1 cellular context compared by ENCODE assay signal in the genomic region with DNA sequence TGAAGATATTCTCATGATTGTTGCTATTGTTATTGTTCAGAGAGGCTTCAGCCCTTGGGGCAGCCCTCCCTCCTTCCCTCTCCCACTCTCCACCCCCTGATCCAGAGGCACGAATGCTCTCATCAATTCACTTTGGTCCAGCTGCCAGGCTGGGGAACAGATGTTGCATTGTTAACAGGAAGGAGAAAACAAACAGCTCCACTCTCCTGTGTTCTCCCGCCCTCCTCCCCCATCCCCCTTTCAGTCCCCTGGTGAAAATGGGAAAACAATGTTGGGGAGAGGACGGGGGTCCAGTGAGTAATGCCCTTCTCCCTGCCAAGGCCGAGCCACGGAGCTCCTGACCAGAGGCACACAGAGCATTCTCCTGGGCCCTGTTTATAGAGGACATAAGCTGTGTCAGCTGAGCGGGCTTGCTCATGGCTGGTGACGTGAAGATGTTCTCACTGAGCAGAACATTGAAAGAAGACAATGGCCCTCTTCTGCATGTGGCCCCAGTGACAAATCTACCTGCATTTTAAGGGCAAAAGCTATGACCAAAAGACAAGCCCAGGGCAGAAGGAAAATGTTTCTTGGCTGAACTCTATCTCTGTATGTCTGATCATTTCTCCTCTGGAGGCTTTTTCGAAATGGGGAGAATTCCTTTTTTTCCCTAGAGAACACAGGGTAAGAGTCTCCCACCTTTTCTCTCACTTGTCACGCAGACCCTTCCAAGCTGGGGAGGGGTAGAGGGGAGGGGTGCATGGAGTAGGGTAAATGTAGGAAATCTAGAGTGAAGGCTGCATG.
TF ChIP-seq lines count a peak whose summit lies in the region.

No MANE protein-coding gene starts in this region.

TF ChIP-seq in HepG2, 621 proteins besides CTCF, POLR2A, EP300 and RAD21 (continued from another document and continues in another):
- TF ChIP-seq, protein P1, sequence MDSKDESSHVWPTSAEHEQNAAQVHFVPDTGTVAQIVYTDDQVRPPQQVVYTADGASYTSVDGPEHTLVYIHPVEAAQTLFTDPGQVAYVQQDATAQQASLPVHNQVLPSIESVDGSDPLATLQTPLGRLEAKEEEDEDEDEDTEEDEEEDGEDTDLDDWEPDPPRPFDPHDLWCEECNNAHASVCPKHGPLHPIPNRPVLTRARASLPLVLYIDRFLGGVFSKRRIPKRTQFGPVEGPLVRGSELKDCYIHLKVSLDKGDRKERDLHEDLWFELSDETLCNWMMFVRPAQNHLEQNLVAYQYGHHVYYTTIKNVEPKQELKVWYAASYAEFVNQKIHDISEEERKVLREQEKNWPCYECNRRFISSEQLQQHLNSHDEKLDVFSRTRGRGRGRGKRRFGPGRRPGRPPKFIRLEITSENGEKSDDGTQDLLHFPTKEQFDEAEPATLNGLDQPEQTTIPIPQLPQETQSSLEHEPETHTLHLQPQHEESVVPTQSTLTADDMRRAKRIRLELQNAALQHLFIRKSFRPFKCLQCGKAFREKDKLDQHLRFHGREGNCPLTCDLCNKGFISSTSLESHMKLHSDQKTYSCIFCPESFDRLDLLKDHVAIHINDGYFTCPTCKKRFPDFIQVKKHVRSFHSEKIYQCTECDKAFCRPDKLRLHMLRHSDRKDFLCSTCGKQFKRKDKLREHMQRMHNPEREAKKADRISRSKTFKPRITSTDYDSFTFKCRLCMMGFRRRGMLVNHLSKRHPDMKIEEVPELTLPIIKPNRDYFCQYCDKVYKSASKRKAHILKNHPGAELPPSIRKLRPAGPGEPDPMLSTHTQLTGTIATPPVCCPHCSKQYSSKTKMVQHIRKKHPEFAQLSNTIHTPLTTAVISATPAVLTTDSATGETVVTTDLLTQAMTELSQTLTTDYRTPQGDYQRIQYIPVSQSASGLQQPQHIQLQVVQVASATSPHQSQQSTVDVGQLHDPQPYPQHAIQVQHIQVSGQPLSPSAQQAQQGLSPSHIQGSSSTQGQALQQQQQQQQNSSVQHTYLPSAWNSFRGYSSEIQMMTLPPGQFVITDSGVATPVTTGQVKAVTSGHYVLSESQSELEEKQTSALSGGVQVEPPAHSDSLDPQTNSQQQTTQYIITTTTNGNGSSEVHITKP (CRISPR knock-in tag; IDR thresholded peaks at IDR 0.05; ENCODE audit: low read depth) = peak; percentile 65; the same call in 1 of the 2 replicates
- TF ChIP-seq CEBPG (CRISPR knock-in tag; IDR thresholded peaks at IDR 0.05) = 0 out of 2 replicates have a peak, but pooled peaks have one; percentile 21
- TF ChIP-seq FOXK1 (CRISPR knock-in tag; IDR thresholded peaks at IDR 0.05; ENCODE audit: borderline replicate concordance, low read depth) = peak; percentile 11; the same call in 1 of the 2 replicates
- TF ChIP-seq ZNF746 (CRISPR knock-in tag; IDR thresholded peaks at IDR 0.05) = 0 out of 2 replicates have a peak, but pooled peaks have one; percentile 50
- TF ChIP-seq, protein P2, sequence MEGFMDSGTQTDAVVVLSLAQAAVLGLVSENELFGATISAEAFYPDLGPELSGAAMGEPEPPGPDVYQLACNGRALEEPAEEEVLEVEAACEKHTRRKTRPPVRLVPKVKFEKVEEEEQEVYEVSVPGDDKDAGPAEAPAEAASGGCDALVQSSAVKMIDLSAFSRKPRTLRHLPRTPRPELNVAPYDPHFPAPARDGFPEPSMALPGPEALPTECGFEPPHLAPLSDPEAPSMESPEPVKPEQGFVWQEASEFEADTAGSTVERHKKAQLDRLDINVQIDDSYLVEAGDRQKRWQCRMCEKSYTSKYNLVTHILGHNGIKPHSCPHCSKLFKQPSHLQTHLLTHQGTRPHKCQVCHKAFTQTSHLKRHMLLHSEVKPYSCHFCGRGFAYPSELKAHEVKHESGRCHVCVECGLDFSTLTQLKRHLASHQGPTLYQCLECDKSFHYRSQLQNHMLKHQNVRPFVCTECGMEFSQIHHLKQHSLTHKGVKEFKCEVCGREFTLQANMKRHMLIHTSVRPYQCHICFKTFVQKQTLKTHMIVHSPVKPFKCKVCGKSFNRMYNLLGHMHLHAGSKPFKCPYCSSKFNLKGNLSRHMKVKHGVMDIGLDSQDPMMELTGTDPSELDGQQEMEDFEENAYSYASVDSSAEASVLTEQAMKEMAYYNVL (CRISPR knock-in tag; IDR thresholded peaks at IDR 0.05; ENCODE audit: borderline replicate concordance) = peak; percentile 80; the same call in 1 of the 2 replicates
- TF ChIP-seq ZBTB42 (CRISPR knock-in tag; IDR thresholded peaks at IDR 0.05) = peak; percentile 96
- peak; percentile 69; the same call in 1 of the 2 replicates for TF ChIP-seq FOXO1 (CRISPR knock-in tag; IDR thresholded peaks at IDR 0.05)
- TF ChIP-seq FOXA3 (CRISPR knock-in tag; IDR thresholded peaks at IDR 0.05) = peak; percentile 48; the same call in 1 of the 2 replicates
- no peak for TF ChIP-seq EED (CRISPR knock-in tag; IDR thresholded peaks at IDR 0.05)
- peak; percentile 37; the same call in 1 of the 2 replicates for TF ChIP-seq RXRB (CRISPR knock-in tag; IDR thresholded peaks at IDR 0.05; ENCODE audit: borderline replicate concordance)
- no peak for TF ChIP-seq ZNF780A (CRISPR knock-in tag; IDR thresholded peaks at IDR 0.05)
- TF ChIP-seq, protein P3, sequence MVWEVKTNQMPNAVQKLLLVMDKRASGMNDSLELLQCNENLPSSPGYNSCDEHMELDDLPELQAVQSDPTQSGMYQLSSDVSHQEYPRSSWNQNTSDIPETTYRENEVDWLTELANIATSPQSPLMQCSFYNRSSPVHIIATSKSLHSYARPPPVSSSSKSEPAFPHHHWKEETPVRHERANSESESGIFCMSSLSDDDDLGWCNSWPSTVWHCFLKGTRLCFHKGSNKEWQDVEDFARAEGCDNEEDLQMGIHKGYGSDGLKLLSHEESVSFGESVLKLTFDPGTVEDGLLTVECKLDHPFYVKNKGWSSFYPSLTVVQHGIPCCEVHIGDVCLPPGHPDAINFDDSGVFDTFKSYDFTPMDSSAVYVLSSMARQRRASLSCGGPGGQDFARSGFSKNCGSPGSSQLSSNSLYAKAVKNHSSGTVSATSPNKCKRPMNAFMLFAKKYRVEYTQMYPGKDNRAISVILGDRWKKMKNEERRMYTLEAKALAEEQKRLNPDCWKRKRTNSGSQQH (CRISPR knock-in tag; IDR thresholded peaks at IDR 0.05; ENCODE audit: low read depth) = peak; percentile 6; the same call in 1 of the 2 replicates
- no peak; the same call in 1 of the 2 replicates for TF ChIP-seq POGZ (CRISPR knock-in tag; IDR thresholded peaks at IDR 0.05)
- no peak for TF ChIP-seq TEAD2 (CRISPR knock-in tag; IDR thresholded peaks at IDR 0.05)
- TF ChIP-seq, protein P4, sequence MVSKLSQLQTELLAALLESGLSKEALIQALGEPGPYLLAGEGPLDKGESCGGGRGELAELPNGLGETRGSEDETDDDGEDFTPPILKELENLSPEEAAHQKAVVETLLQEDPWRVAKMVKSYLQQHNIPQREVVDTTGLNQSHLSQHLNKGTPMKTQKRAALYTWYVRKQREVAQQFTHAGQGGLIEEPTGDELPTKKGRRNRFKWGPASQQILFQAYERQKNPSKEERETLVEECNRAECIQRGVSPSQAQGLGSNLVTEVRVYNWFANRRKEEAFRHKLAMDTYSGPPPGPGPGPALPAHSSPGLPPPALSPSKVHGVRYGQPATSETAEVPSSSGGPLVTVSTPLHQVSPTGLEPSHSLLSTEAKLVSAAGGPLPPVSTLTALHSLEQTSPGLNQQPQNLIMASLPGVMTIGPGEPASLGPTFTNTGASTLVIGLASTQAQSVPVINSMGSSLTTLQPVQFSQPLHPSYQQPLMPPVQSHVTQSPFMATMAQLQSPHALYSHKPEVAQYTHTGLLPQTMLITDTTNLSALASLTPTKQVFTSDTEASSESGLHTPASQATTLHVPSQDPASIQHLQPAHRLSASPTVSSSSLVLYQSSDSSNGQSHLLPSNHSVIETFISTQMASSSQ (IDR thresholded peaks at IDR 0.05; ENCODE audit: low read depth) = peak; percentile 17; the same call in 1 of the 2 replicates
- TF ChIP-seq, protein P4 (CRISPR knock-in tag; IDR thresholded peaks at IDR 0.05; ENCODE audit: borderline replicate concordance) = 0 out of 2 replicates have a peak, but pooled peaks have one; percentile 19
- peak; percentile 70; the same call in 1 of the 2 replicates for TF ChIP-seq RCOR2 (CRISPR knock-in tag; IDR thresholded peaks at IDR 0.05)
- no peak for TF ChIP-seq CBX5 (CRISPR knock-in tag; IDR thresholded peaks at IDR 0.05; ENCODE audit: borderline replicate concordance)
- TF ChIP-seq ARNT2 (CRISPR knock-in tag; IDR thresholded peaks at IDR 0.05; ENCODE audit: low read depth) = no peak
- TF ChIP-seq ZNF253 (CRISPR knock-in tag; IDR thresholded peaks at IDR 0.05; ENCODE audit: borderline replicate concordance) = no peak
- TF ChIP-seq FOXJ3 (CRISPR knock-in tag; IDR thresholded peaks at IDR 0.05; ENCODE audit: borderline replicate concordance) = no peak
- TF ChIP-seq, protein P5, sequence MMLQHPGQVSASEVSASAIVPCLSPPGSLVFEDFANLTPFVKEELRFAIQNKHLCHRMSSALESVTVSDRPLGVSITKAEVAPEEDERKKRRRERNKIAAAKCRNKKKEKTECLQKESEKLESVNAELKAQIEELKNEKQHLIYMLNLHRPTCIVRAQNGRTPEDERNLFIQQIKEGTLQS (CRISPR knock-in tag; IDR thresholded peaks at IDR 0.05) = peak; percentile 6; the same call in 1 of the 2 replicates
- TF ChIP-seq, protein P6, sequence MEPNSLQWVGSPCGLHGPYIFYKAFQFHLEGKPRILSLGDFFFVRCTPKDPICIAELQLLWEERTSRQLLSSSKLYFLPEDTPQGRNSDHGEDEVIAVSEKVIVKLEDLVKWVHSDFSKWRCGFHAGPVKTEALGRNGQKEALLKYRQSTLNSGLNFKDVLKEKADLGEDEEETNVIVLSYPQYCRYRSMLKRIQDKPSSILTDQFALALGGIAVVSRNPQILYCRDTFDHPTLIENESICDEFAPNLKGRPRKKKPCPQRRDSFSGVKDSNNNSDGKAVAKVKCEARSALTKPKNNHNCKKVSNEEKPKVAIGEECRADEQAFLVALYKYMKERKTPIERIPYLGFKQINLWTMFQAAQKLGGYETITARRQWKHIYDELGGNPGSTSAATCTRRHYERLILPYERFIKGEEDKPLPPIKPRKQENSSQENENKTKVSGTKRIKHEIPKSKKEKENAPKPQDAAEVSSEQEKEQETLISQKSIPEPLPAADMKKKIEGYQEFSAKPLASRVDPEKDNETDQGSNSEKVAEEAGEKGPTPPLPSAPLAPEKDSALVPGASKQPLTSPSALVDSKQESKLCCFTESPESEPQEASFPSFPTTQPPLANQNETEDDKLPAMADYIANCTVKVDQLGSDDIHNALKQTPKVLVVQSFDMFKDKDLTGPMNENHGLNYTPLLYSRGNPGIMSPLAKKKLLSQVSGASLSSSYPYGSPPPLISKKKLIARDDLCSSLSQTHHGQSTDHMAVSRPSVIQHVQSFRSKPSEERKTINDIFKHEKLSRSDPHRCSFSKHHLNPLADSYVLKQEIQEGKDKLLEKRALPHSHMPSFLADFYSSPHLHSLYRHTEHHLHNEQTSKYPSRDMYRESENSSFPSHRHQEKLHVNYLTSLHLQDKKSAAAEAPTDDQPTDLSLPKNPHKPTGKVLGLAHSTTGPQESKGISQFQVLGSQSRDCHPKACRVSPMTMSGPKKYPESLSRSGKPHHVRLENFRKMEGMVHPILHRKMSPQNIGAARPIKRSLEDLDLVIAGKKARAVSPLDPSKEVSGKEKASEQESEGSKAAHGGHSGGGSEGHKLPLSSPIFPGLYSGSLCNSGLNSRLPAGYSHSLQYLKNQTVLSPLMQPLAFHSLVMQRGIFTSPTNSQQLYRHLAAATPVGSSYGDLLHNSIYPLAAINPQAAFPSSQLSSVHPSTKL (CRISPR knock-in tag; IDR thresholded peaks at IDR 0.05) = peak; percentile 72
- peak; percentile 37; the same call in 1 of the 2 replicates for TF ChIP-seq ISL2 (CRISPR knock-in tag; IDR thresholded peaks at IDR 0.05)
- 0 out of 2 replicates have a peak, but pooled peaks have one; percentile 43 for TF ChIP-seq ZSCAN25 (CRISPR knock-in tag; IDR thresholded peaks at IDR 0.05)
- TF ChIP-seq AGO1 (IDR thresholded peaks at IDR 0.05; ENCODE audit: low read depth, low read length, poor library complexity, severe bottlenecking) = no peak
- no peak for TF ChIP-seq KAT8 (CRISPR knock-in tag; IDR thresholded peaks at IDR 0.05)
- TF ChIP-seq, protein P7, sequence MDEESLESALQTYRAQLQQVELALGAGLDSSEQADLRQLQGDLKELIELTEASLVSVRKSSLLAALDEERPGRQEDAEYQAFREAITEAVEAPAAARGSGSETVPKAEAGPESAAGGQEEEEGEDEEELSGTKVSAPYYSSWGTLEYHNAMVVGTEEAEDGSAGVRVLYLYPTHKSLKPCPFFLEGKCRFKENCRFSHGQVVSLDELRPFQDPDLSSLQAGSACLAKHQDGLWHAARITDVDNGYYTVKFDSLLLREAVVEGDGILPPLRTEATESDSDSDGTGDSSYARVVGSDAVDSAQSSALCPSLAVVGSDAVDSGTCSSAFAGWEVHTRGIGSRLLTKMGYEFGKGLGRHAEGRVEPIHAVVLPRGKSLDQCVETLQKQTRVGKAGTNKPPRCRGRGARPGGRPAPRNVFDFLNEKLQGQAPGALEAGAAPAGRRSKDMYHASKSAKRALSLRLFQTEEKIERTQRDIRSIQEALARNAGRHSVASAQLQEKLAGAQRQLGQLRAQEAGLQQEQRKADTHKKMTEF (CRISPR knock-in tag; IDR thresholded peaks at IDR 0.05) = peak; percentile 33; the same call in 1 of the 2 replicates
- peak; percentile 57; the same call in 1 of the 2 replicates for TF ChIP-seq HOXA3 (CRISPR knock-in tag; IDR thresholded peaks at IDR 0.05)
- no peak for TF ChIP-seq ZNF883 (CRISPR knock-in tag; IDR thresholded peaks at IDR 0.05; ENCODE audit: not compliant biosample characterization)
- no peak for TF ChIP-seq MTA1 (CRISPR knock-in tag; IDR thresholded peaks at IDR 0.05; ENCODE audit: borderline replicate concordance)
- TF ChIP-seq ZNF431 (CRISPR knock-in tag; IDR thresholded peaks at IDR 0.05; ENCODE audit: borderline replicate concordance, low read depth) = 0 out of 2 replicates have a peak, but pooled peaks have one; percentile 20
- no peak for TF ChIP-seq SP4 (CRISPR knock-in tag; IDR thresholded peaks at IDR 0.05)
- TF ChIP-seq THAP11 (CRISPR knock-in tag; IDR thresholded peaks at IDR 0.05) = peak; percentile 17; the same call in 1 of the 2 replicates
- TF ChIP-seq, protein P8, sequence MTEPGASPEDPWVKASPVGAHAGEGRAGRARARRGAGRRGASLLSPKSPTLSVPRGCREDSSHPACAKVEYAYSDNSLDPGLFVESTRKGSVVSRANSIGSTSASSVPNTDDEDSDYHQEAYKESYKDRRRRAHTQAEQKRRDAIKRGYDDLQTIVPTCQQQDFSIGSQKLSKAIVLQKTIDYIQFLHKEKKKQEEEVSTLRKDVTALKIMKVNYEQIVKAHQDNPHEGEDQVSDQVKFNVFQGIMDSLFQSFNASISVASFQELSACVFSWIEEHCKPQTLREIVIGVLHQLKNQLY (CRISPR knock-in tag; IDR thresholded peaks at IDR 0.05) = 0 out of 2 replicates have a peak, but pooled peaks have one; percentile 26
- TF ChIP-seq NR2F6 (IDR thresholded peaks at IDR 0.05) = 0 out of 2 replicates have a peak, but pooled peaks have one; percentile 4
- no peak for TF ChIP-seq NR2F6 (CRISPR knock-in tag; IDR thresholded peaks at IDR 0.05)
- TF ChIP-seq HNF4A (CRISPR knock-in tag; IDR thresholded peaks at IDR 0.05) = peak; percentile 23; the same call in 1 of the 2 replicates
- TF ChIP-seq DPF2 (CRISPR knock-in tag; IDR thresholded peaks at IDR 0.05; ENCODE audit: borderline replicate concordance, low read depth) = no peak
